Comparison of ENCODE assay signal across 11 cellular contexts in the genomic region with DNA sequence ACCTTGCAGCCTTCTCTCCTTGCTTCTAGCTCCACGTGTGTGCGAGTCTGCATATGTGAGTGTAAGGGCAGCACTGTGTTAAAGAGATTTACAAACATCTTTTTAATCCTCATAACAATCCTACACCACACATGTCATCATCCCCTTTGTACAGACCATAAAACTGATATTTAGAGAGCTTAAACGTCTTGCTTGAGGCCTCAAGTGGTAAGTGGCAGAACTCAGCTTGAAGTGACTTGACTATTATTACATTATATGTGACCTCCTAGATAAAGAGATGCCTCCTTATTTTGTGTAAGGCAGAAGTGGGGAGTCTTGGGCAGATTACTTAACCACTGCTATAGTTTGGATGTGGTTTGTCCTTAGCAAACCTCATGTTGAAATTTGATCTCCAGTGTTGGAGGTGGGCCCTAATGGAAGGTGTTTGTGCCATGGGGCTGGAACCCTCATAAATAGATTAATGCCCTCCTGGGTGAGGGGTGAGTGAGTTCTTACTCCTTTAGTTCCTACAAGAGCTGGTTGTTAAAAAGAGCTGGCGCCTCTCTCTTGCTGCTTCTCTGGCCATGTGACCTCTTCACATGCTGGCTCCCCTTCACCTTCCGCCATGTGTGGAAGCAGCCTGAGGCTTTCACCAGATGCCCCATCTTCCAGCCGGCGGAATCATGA. TPM values are rescaled to one million over a fixed set of nuclear protein-coding genes. Genes with fewer than 3 reads are reported as not detected.
DNase-seq lines count a peak whose midpoint lies in the region; ATAC-seq, FAIRE-seq and TF ChIP-seq lines count a peak whose summit lies in the region.
"Had no signal": no experiment of that assay in that cellular context is flagged by ENCODE, and none has a peak within 500 bp of the region (broad histone marks: within the 10 kb centered on the region; RNA-seq: fewer than 3 reads in every experiment).

No MANE protein-coding gene starts in this region.

- intact Hi-C loops in K562 (cut with micrococcal nuclease): no loop called here

- H3K27ac ChIP-seq in DOHH2 (ENCODE audit: low read depth, low read length): 0 out of 2 replicates have a peak overlapping the region, but pooled peaks have one; percentile 0
- H3K27ac ChIP-seq in K562 (ENCODE audit: extremely low read depth, low read depth, low read length): peak overlapping the region; percentile 71
- H3K27ac ChIP-seq in osteoblast (ENCODE audit: low read depth, low read length): no peak overlapping the region
- no peak overlapping the region for H3K27ac ChIP-seq in gastroesophageal sphincter
- H3K27ac ChIP-seq: ascending aorta, suprapubic skin had no signal

- H3K36me3 ChIP-seq in DOHH2 (ENCODE audit: control insufficient read depth, low read length): peaks cover 10% of the 10 kb centered on the region
- peaks cover 29% of the 10 kb centered on the region; the same call in 2 of the 3 replicates for H3K36me3 ChIP-seq in K562 (ENCODE audit: control insufficient read depth, insufficient read depth, low read length)
- no peaks in the 10 kb centered on the region for H3K36me3 ChIP-seq in osteoblast (ENCODE audit: insufficient read depth, low read length)
- H3K36me3 ChIP-seq in gastroesophageal sphincter: no peaks in the 10 kb centered on the region
- H3K36me3 ChIP-seq: ascending aorta, suprapubic skin had no signal

- 47% methylated on average over 7 of the region's 7 CpGs for WGBS in K562 (ENCODE audit: insufficient coverage, low coverage, missing lambda C conversion rate)
- WGBS in gastroesophageal sphincter (ENCODE audit: low coverage in 1 of 2), 2 donors: 46 to 70% methylated on average over 4 to 7 of the region's 7 CpGs

- no peak overlapping the region for H2AFZ ChIP-seq in K562 (ENCODE audit: low read depth, low read length)
- H2AFZ ChIP-seq in osteoblast (ENCODE audit: low read length): no peak overlapping the region

- ATAC-seq in K562 (peak; percentile 37), gastroesophageal sphincter (no peak), HG02981 (IDR thresholded peaks at IDR 0.05; ENCODE audit: unreplicated experiment) (no peak)

- no peak for TF ChIP-seq RAD21 in K562 (CRISPR knock-in tag; conservative IDR thresholded peaks at IDR 0.05 in 1 of 2, IDR thresholded peaks at IDR 0.05 in 1 of 2)

- H3K4me1 ChIP-seq in DOHH2 (ENCODE audit: control insufficient read depth, low read length): peaks cover 51% of the 10 kb centered on the region
- H3K4me1 ChIP-seq in K562 (replicated peaks in 1 of 2; ENCODE audit: control insufficient read depth in 2 of 2, insufficient read depth in 2 of 2, low read length in 2 of 2): peaks cover 23 to 34% of the 10 kb centered on the region in 2 experiments
- H3K4me1 ChIP-seq in osteoblast (ENCODE audit: insufficient read depth, low read length): no peaks in the 10 kb centered on the region
- H3K4me1 ChIP-seq in gastroesophageal sphincter: peaks cover 0 to 20% (median 0%) of the 10 kb centered on the region in 3 donors
- H3K4me1 ChIP-seq: ascending aorta had no signal

- peak overlapping the region; percentile 35 to 70; a peak in 2 of 4 replicates for H3K9ac ChIP-seq in K562 (ENCODE audit: insufficient read depth in 1 of 2, low read depth in 2 of 2, low read length in 2 of 2)

- no peaks in the 10 kb centered on the region for H3K27me3 Mint-ChIP-seq in activated naive CD8-positive, alpha-beta T cell treated with anti-CD3 and anti-CD28 coated beads for 36 hours

- H3K27ac Mint-ChIP-seq in activated naive CD8-positive, alpha-beta T cell treated with anti-CD3 and anti-CD28 coated beads for 36 hours: no peak overlapping the region

- no TSS peak for BruUV-seq in K562 (replicated peaks; lab: Mats Ljungman, UMichigan)

- H4K20me1 ChIP-seq in DOHH2 (ENCODE audit: control insufficient read depth, insufficient read depth, low read depth, low read length) (peaks cover 6% of the 10 kb centered on the region), K562 (replicated peaks; ENCODE audit: control insufficient read depth, insufficient read depth, low read length) (0 out of 2 replicates have a peak, but pooled peaks cover 10% of the 10 kb centered on the region), osteoblast (ENCODE audit: insufficient read depth, low read length) (peaks cover 50% of the 10 kb centered on the region)

- no peaks in the 10 kb centered on the region for H3K9me1 ChIP-seq in K562 (ENCODE audit: control insufficient read depth, insufficient read depth, low read length)

- no peak overlapping the region for H3K4me3 ChIP-seq in DOHH2 (ENCODE audit: low read length)
- H3K4me3 ChIP-seq in NB4 (ENCODE audit: low read depth, low read length): no peak overlapping the region
- H3K4me3 ChIP-seq in K562: no peak overlapping the region
- H3K4me3 ChIP-seq in osteoblast (ENCODE audit: insufficient read depth, low read length): no peak overlapping the region
- H3K4me3 ChIP-seq in gastroesophageal sphincter: no peak overlapping the region
- H3K4me3 ChIP-seq: ascending aorta, suprapubic skin had no signal

- no peak for FAIRE-seq in K562 (lab: Jason Lieb, UNC)

- H3K9me3 Mint-ChIP-seq in activated naive CD8-positive, alpha-beta T cell treated with anti-CD3 and anti-CD28 coated beads for 36 hours: no peaks in the 10 kb centered on the region

- peaks cover 9% of the 10 kb centered on the region for H3K36me3 Mint-ChIP-seq in activated naive CD8-positive, alpha-beta T cell treated with anti-CD3 and anti-CD28 coated beads for 36 hours

- DNase-seq in NB4 (ENCODE audit: low read depth): peak; percentile 60
- DNase-seq in K562 (ENCODE audit: extremely low read depth in 1 of 4, low spot score in 3 of 4): peak in 1 of 4 experiments; percentile 26
- peak; percentile 68 for DNase-seq in osteoblast (ENCODE audit: insufficient read length, low spot score, missing footprints)
- no peak for DNase-seq in activated naive CD8-positive, alpha-beta T cell treated with anti-CD3 and anti-CD28 coated beads for 36 hours
- DNase-seq in NCI-H1105 (lab: John Stamatoyannopoulos, UW): no peak
- DNase-seq: T-helper 2 cell had no signal

- POLR2A ChIA-PET in K562 (lab: Yijun Ruan, JAX): interaction anchor here (0.6 to 2.3 kb wide), 8 partner anchors 9 to 112 kb away, joined by 3 to 8 read pairs (median 4); no protein-coding TSS in a partner anchor

- CTCF ChIA-PET in K562 (lab: Yijun Ruan, JAX; ENCODE audit: low intra/inter-chr PET ratio): no interaction called here

- no peaks in the 10 kb centered on the region for H3F3A ChIP-seq in DOHH2 (ENCODE audit: control insufficient read depth, insufficient read depth)

- no peaks in the 10 kb centered on the region for H3K27me3 ChIP-seq in DOHH2 (ENCODE audit: control insufficient read depth, low read length)
- no peaks in the 10 kb centered on the region for H3K27me3 ChIP-seq in K562 (ENCODE audit: control insufficient read depth in 2 of 2, insufficient read depth in 2 of 2, low read length in 2 of 2)
- H3K27me3 ChIP-seq in osteoblast (ENCODE audit: insufficient read depth, low read length): no peaks in the 10 kb centered on the region
- no peaks in the 10 kb centered on the region for H3K27me3 ChIP-seq in gastroesophageal sphincter
- H3K27me3 ChIP-seq: ascending aorta, suprapubic skin had no signal

- no peak overlapping the region for H3K4me3 Mint-ChIP-seq in activated naive CD8-positive, alpha-beta T cell treated with anti-CD3 and anti-CD28 coated beads for 36 hours

- in situ Hi-C loops in K562 (cut with MboI): no loop called here

- H3K4me1 Mint-ChIP-seq in activated naive CD8-positive, alpha-beta T cell treated with anti-CD3 and anti-CD28 coated beads for 36 hours: peaks cover 27% of the 10 kb centered on the region

- TF ChIP-seq EP300 in K562 (IDR thresholded peaks at IDR 0.05; ENCODE audit: low read length): no peak
- no peak for TF ChIP-seq EP300 in gastroesophageal sphincter (IDR thresholded peaks at IDR 0.05)

- H3K9me2 ChIP-seq in DOHH2 (replicated peaks; ENCODE audit: control insufficient read depth, low read length): no peaks in the 10 kb centered on the region

- H3K79me2 ChIP-seq in DOHH2 (ENCODE audit: control insufficient read depth, low read length): peaks cover 95% of the 10 kb centered on the region
- H3K79me2 ChIP-seq in K562 (ENCODE audit: control insufficient read depth, insufficient read depth, low read length): peaks cover 97% of the 10 kb centered on the region
- peaks cover 79% of the 10 kb centered on the region for H3K79me2 ChIP-seq in osteoblast (ENCODE audit: insufficient read depth, low read length)

- no peak for TF ChIP-seq POLR2A in NB4 (IDR thresholded peaks at IDR 0.05; ENCODE audit: extremely low read depth, insufficient read length)
- no peak for TF ChIP-seq POLR2A in K562 (conservative IDR thresholded peaks at IDR 0.05)
- no peak for TF ChIP-seq POLR2A in gastroesophageal sphincter (IDR thresholded peaks at IDR 0.05)

- TF ChIP-seq CTCF in DOHH2 (IDR thresholded peaks at IDR 0.05; ENCODE audit: low read depth, low read length, poor library complexity, severe bottlenecking) (no peak), NB4 (IDR thresholded peaks at IDR 0.05; ENCODE audit: low read depth, low read length) (no peak), K562 (IDR thresholded peaks at IDR 0.05 in 2 of 3, conservative IDR thresholded peaks at IDR 0.05 in 1 of 3; ENCODE audit: insufficient read depth in 2 of 3, low read depth in 1 of 3, low read length in 3 of 3) (no peak), osteoblast (IDR thresholded peaks at IDR 0.05; ENCODE audit: extremely low read depth, low read depth, low read length) (no peak), gastroesophageal sphincter (IDR thresholded peaks at IDR 0.05) (no peak)

- no peaks in the 10 kb centered on the region for H3K9me3 ChIP-seq in DOHH2 (ENCODE audit: control insufficient read depth, insufficient read depth, low read length)
- no peaks in the 10 kb centered on the region for H3K9me3 ChIP-seq in K562 (replicated peaks; ENCODE audit: control insufficient read depth, insufficient read depth, low read depth, low read length)
- H3K9me3 ChIP-seq in osteoblast (ENCODE audit: low read depth, low read length): no peaks in the 10 kb centered on the region
- H3K9me3 ChIP-seq in gastroesophageal sphincter: no peaks in the 10 kb centered on the region
- H3K9me3 ChIP-seq: ascending aorta, suprapubic skin had no signal

- H3K4me2 ChIP-seq in DOHH2 (ENCODE audit: low read length): no peak overlapping the region
- peak overlapping the region; percentile 54 for H3K4me2 ChIP-seq in K562 (ENCODE audit: insufficient read depth, low read length)
- H3K4me2 ChIP-seq in osteoblast (ENCODE audit: insufficient read depth, low read length): no peak overlapping the region

RNA-seq across cellular contexts. Expression of gene RCOR1, which starts 37.4 kb away (rescaled TPM):
- total RNA-seq in K562 (2011; cell fraction: chromatin; rRNA removed; ENCODE audit: low replicate concordance): 52.9 and 97.1 TPM in 2 replicates
- 37.2 and 37.4 TPM in 2 replicates for total RNA-seq in K562 (2011; cell fraction: nucleolus; rRNA removed)
- total RNA-seq in K562 (2011; cell fraction: nucleoplasm; rRNA removed): 55.9 and 83.7 TPM in 2 replicates
- total RNA-seq in K562 (2014; rRNA removed): 12.8 and 14.5 TPM in 2 replicates
- total RNA-seq in K562 (2014; rRNA removed; fragmentation: Illumina TruSeq; extraction: Trizol): 28.4 and 34.6 TPM in 2 replicates
- 20.9 and 21.6 TPM in 2 replicates for total RNA-seq in K562 (2015; rRNA removed; fragmentation: Illumina TruSeq; extraction: Trizol)
- total RNA-seq in K562 (2021): 39.9 and 47.9 TPM in 2 replicates
- 28.7 and 29.3 TPM in 2 replicates for polyA plus RNA-seq in K562 (2011; rRNA removed)
- polyA plus RNA-seq in K562 (2011; cell fraction: cytosol; rRNA removed): 14.3 and 23.5 TPM in 2 replicates
- 28.5 and 38.9 TPM in 2 replicates for polyA plus RNA-seq in K562 (2011; cell fraction: nucleus; rRNA removed)
- polyA plus RNA-seq in K562 (2012): 21.9 and 22.8 TPM in 2 replicates
- polyA plus RNA-seq in K562 (2014; fragmentation: Illumina TruSeq; extraction: Trizol): 35.3 and 35.6 TPM in 2 replicates
- 10 to 100 TPM in 1 of 2 experiments, 1 to 10 TPM in 1; 8.5 to 10.9 TPM for polyA plus RNA-seq in K562 (2014; fragmentation: Nextera tagmentation; extraction: Ambion mirVana)
- 16.9 and 19.1 TPM in 2 replicates for polyA plus RNA-seq in K562 (2014; rRNA removed)
- polyA minus RNA-seq in K562 (2011; rRNA and poly(A)+ RNA removed): 34.1 and 35.8 TPM in 2 replicates
- polyA minus RNA-seq in K562 (2011; cell fraction: cytosol; rRNA and poly(A)+ RNA removed): 22.5 and 26.1 TPM in 2 replicates
- polyA minus RNA-seq in K562 (2011; cell fraction: nucleus; rRNA and poly(A)+ RNA removed): 12.4 and 24.8 TPM in 2 replicates
- 11.6 and 13.3 TPM in 2 replicates for total RNA-seq in osteoblast
- total RNA-seq in activated naive CD8-positive, alpha-beta T cell treated with anti-CD3 and anti-CD28 coated beads for 36 hours: 10 to 100 TPM; 14.7 to 16.2 TPM
- 10 to 100 TPM; 11.6 to 15.6 (median 14.0) TPM for total RNA-seq in gastroesophageal sphincter

Comparison
In these comparisons a context has a peak if more than half of its experiments do, and no peak if none do; other contexts are left out.
1. H3K27ac ChIP-seq: peak in DOHH2 (single experiment) and K562 (single experiment); none in osteoblast (single experiment) and gastroesophageal sphincter (0 of 4).
2. DNase-seq: peak in NB4 (single experiment) and osteoblast (single experiment); none in activated naive CD8-positive, alpha-beta T cell treated with anti-CD3 and anti-CD28 coated beads for 36 hours (single experiment) and NCI-H1105 (single experiment).